ENCODE assay signal across 1 cellular context in the genomic region with DNA sequence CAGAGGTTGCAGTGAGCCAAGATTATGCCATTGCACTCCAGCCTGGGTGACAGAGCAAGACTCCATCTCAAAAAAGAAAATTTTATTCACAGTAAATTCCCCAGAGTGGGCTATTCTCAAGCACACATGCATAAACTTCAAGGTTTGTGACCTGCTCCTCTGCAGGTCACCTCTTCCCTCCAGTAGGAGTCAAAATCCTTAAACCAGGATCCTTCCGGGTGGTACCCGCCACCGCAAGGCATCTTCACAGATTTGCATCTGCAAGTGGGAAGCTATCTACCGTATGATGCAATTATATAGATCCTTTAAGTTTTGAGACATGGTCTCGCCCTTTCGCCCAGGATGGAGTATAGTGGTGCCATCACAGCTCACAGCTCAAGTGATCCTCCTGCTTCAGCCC.
TF ChIP-seq lines count a peak whose summit lies in the region.

No MANE protein-coding gene starts in this region.

TF ChIP-seq in A549, 52 proteins besides CTCF, POLR2A, EP300 and RAD21:
- TF ChIP-seq JUN (IDR thresholded peaks at IDR 0.05) (0 out of 5 replicates have a peak, but pooled peaks of 1 of the 2 experiments have one; percentile 3), CEBPB (IDR thresholded peaks at IDR 0.05) (peak in 1 of 2 experiments; percentile 48; a peak in 1 of 4 replicates), HOXB13 (CRISPR knock-in tag; IDR thresholded peaks at IDR 0.05; ENCODE audit: low read depth) (no peak)
- TF ChIP-seq, protein P1, sequence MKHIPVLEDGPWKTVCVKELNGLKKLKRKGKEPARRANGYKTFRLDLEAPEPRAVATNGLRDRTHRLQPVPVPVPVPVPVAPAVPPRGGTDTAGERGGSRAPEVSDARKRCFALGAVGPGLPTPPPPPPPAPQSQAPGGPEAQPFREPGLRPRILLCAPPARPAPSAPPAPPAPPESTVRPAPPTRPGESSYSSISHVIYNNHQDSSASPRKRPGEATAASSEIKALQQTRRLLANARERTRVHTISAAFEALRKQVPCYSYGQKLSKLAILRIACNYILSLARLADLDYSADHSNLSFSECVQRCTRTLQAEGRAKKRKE (CRISPR knock-in tag; IDR thresholded peaks at IDR 0.05; ENCODE audit: low read depth), result 0 out of 2 replicates have a peak, but pooled peaks have one; percentile 2
